20 cellular contexts compared by ENCODE assay signal in the genomic region with DNA sequence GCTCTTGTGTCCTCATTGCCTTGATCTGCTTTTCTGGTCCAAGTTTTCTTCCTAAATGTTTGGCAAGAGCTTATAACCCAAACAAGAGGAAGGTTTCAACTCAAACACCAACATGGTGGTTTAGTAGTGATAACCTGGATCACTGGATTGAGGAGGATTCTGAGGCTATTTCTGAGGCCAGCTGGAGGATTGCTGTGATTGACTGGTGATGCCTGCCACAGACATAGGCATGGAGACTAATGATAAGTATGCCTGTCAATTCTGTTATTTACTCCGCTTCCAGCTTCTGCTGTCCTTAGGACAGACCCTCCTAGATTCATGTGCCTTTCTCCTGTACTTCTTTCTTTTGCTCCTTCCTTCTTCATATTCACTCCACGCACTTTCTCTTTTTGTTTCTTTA.
A peak's percentile ranks its signal among the peaks of the same experiment; 100 is the strongest.
DNase-seq lines count a peak whose midpoint lies in the region; ATAC-seq and TF ChIP-seq lines count a peak whose summit lies in the region.
"Had no signal": no experiment of that assay in that cellular context is flagged by ENCODE, and none has a peak within 500 bp of the region (broad histone marks: within the 10 kb centered on the region; RNA-seq: fewer than 3 reads in every experiment).

No MANE protein-coding gene starts in this region.

- no peak for DNase-seq in A673 (ENCODE audit: low spot score)
- no peak for DNase-seq in Caco-2
- DNase-seq: 8988T; CD8-positive, alpha-beta memory T cell; GDM1; MM.1S; NCI-H1048; NCI-H1436; NCI-H187 treated with DMSO at 0.1 percent for 48 hours; NCI-H2107; NCI-H446 treated with DMSO at 0.1 percent for 48 hours; SIG-M5 had no signal

- H3K4me1 Mint-ChIP-seq in stimulated activated memory B cell treated with anti-CD40 and anti-IgM and Interleukin-4, amounts not matched to agents 10 μg/mL and 1 μg/mL and 100 μg/mL, for 72 hours = no peaks in the 10 kb centered on the region
- no peaks in the 10 kb centered on the region for H3K4me1 Mint-ChIP-seq in Caco-2 (ENCODE audit: low read depth, unreplicated experiment)
- H3K4me1 Mint-ChIP-seq: CD8-positive, alpha-beta memory T cell had no signal

- TF ChIP-seq CTCF in A673 (conservative IDR thresholded peaks at IDR 0.05; ENCODE audit: low read depth, low read length) = no peak
- TF ChIP-seq CTCF in VCaP (conservative IDR thresholded peaks at IDR 0.05) = no peak
- no peak for TF ChIP-seq CTCF in Caco-2 (IDR thresholded peaks at IDR 0.05; ENCODE audit: insufficient read depth in 1 of 2, low read depth in 1 of 2, low read length in 1 of 2, severe bottlenecking in 1 of 2, unreplicated experiment in 1 of 2)

- H3K27me3 Mint-ChIP-seq in stimulated activated memory B cell treated with anti-CD40 and anti-IgM and Interleukin-4, amounts not matched to agents 10 μg/mL and 1 μg/mL and 100 μg/mL, for 72 hours = peaks cover 36% of the 10 kb centered on the region
- H3K27me3 Mint-ChIP-seq in Caco-2 (ENCODE audit: insufficient read depth, unreplicated experiment) = no peaks in the 10 kb centered on the region

- intact Hi-C loops in A673 (cut with micrococcal nuclease; ENCODE audit: unreplicated experiment) = no loop called here
- intact Hi-C loops in Caco-2 (cut with micrococcal nuclease; ENCODE audit: unreplicated experiment) = no loop called here

- no peaks in the 10 kb centered on the region for H3K36me3 ChIP-seq in A673 (ENCODE audit: insufficient read depth, low read length, poor library complexity, severe bottlenecking)
- no peaks in the 10 kb centered on the region for H3K36me3 ChIP-seq in HUES48 (ENCODE audit: control insufficient read depth, insufficient read depth, low read length)
- no peaks in the 10 kb centered on the region for H3K36me3 ChIP-seq in iPS-18a (ENCODE audit: control insufficient read depth, low read depth, low read length)
- H3K36me3 ChIP-seq in Caco-2 (ENCODE audit: control insufficient read depth, insufficient read depth, low read length) = no peaks in the 10 kb centered on the region

- H3K9me3 Mint-ChIP-seq in stimulated activated memory B cell treated with anti-CD40 and anti-IgM and Interleukin-4, amounts not matched to agents 10 μg/mL and 1 μg/mL and 100 μg/mL, for 72 hours = no peaks in the 10 kb centered on the region
- no peaks in the 10 kb centered on the region for H3K9me3 Mint-ChIP-seq in Caco-2 (ENCODE audit: unreplicated experiment)
- H3K9me3 Mint-ChIP-seq: CD8-positive, alpha-beta memory T cell had no signal

- BruUV-seq in A673 (replicated peaks; lab: Mats Ljungman, UMichigan) (no TSS peak), Caco-2 (replicated peaks; lab: Mats Ljungman, UMichigan) (no TSS peak)

- peak overlapping the region; percentile 50 for H3K27ac ChIP-seq in A673 (ENCODE audit: low read depth, low read length, poor library complexity, severe bottlenecking)
- peak overlapping the region; percentile 66 for H3K27ac ChIP-seq in HUES48 (ENCODE audit: low read depth, low read length)
- peak overlapping the region; percentile 38; the same call in 1 of the 2 replicates for H3K27ac ChIP-seq in VCaP
- H3K27ac ChIP-seq in iPS-18a (ENCODE audit: low read length) = peak overlapping the region; percentile 17
- H3K27ac ChIP-seq: C4-2B had no signal

- H3K4me1 ChIP-seq in A673 (ENCODE audit: insufficient read depth, low read length, poor library complexity, severe bottlenecking) = peaks cover 22% of the 10 kb centered on the region
- peaks cover 26% of the 10 kb centered on the region for H3K4me1 ChIP-seq in HUES48 (ENCODE audit: control insufficient read depth, insufficient read depth, low read length)
- H3K4me1 ChIP-seq in iPS-18a (ENCODE audit: control insufficient read depth, low read depth, low read length) = peaks cover 17% of the 10 kb centered on the region
- no peaks in the 10 kb centered on the region for H3K4me1 ChIP-seq in Caco-2

- POLR2A ChIA-PET in A673 (lab: Charles Lee; ENCODE audit: low non-redundant PET) = no interaction called here
- POLR2A ChIA-PET in Caco-2 (lab: Charles Lee) = no interaction called here

- H3K9ac ChIP-seq in HUES48 (ENCODE audit: low read depth, low read length) = no peak overlapping the region
- H3K9ac ChIP-seq in iPS-18a (ENCODE audit: low read length) = no peak overlapping the region

- H3K27ac Mint-ChIP-seq in stimulated activated memory B cell treated with anti-CD40 and anti-IgM and Interleukin-4, amounts not matched to agents 10 μg/mL and 1 μg/mL and 100 μg/mL, for 72 hours = no peak overlapping the region
- no peak overlapping the region for H3K27ac Mint-ChIP-seq in Caco-2 (ENCODE audit: unreplicated experiment)
- H3K27ac Mint-ChIP-seq: CD8-positive, alpha-beta memory T cell had no signal

- H3K4me3 Mint-ChIP-seq in stimulated activated memory B cell treated with anti-CD40 and anti-IgM and Interleukin-4, amounts not matched to agents 10 μg/mL and 1 μg/mL and 100 μg/mL, for 72 hours = no peak overlapping the region
- H3K4me3 Mint-ChIP-seq in Caco-2 (ENCODE audit: unreplicated experiment) = no peak overlapping the region
- H3K4me3 Mint-ChIP-seq: CD8-positive, alpha-beta memory T cell had no signal

- CTCF ChIA-PET in A673 (lab: Charles Lee) (no interaction called here), Caco-2 (lab: Charles Lee) (no interaction called here)

- no peak overlapping the region for H3K4me3 ChIP-seq in A673 (ENCODE audit: low read depth, low read length, poor library complexity, severe bottlenecking)
- 0 out of 2 replicates have a peak overlapping the region, but pooled peaks have one; percentile 8 for H3K4me3 ChIP-seq in HUES48 (ENCODE audit: low read depth, low read length)
- peak overlapping the region; percentile 26 for H3K4me3 ChIP-seq in iPS-18a (ENCODE audit: low read length)
- no peak overlapping the region for H3K4me3 ChIP-seq in Caco-2 (ENCODE audit: low read depth, low read length)

- no peaks in the 10 kb centered on the region for H3K36me3 Mint-ChIP-seq in stimulated activated memory B cell treated with anti-CD40 and anti-IgM and Interleukin-4, amounts not matched to agents 10 μg/mL and 1 μg/mL and 100 μg/mL, for 72 hours
- no peaks in the 10 kb centered on the region for H3K36me3 Mint-ChIP-seq in Caco-2 (ENCODE audit: insufficient read depth, unreplicated experiment)
- H3K36me3 Mint-ChIP-seq: CD8-positive, alpha-beta memory T cell had no signal

- H3K27me3 ChIP-seq in A673 (replicated peaks; ENCODE audit: insufficient read depth, low read depth, low read length, poor library complexity) (no peaks in the 10 kb centered on the region), HUES48 (ENCODE audit: control insufficient read depth, insufficient read depth, low read length) (no peaks in the 10 kb centered on the region), iPS-18a (ENCODE audit: control insufficient read depth, insufficient read depth, low read length) (no peaks in the 10 kb centered on the region), Caco-2 (replicated peaks; ENCODE audit: control insufficient read depth, insufficient read depth, low read length) (no peaks in the 10 kb centered on the region)

- H3K9me3 ChIP-seq in A673 (ENCODE audit: low read depth, low read length, poor library complexity, severe bottlenecking) (no peaks in the 10 kb centered on the region), HUES48 (ENCODE audit: control insufficient read depth, insufficient read depth, low read length) (no peaks in the 10 kb centered on the region), iPS-18a (ENCODE audit: control insufficient read depth, low read depth, low read length) (no peaks in the 10 kb centered on the region), Caco-2 (no peaks in the 10 kb centered on the region)

- ATAC-seq in GM21717 (IDR thresholded peaks at IDR 0.05; ENCODE audit: unreplicated experiment) (no peak), HG03108 (IDR thresholded peaks at IDR 0.05; ENCODE audit: unreplicated experiment) (no peak)
- ATAC-seq in stimulated activated memory B cell treated with anti-CD40 and anti-IgM and Interleukin-4, amounts not matched to agents 10 μg/mL and 1 μg/mL and 100 μg/mL, for 72 hours = no peak
- ATAC-seq: Panc1 had no signal

Comparison
In these comparisons a context has a peak if more than half of its experiments do, and no peak if none do; other contexts are left out.
1. H3K4me3 ChIP-seq: peak in HUES48 (single experiment) and iPS-18a (single experiment); none in A673 (single experiment) and Caco-2 (single experiment).
2. Peak in every context shown above with its lines, with median percentiles within 50 percentile points of each other: H3K27ac ChIP-seq.